9 cellular contexts compared by ENCODE assay signal in genomic region chr5:138330813-138331448, GRCh38. TPM values are rescaled to one million over a fixed set of nuclear protein-coding genes. Genes with fewer than 3 reads are reported as not detected.
DNase-seq lines count a peak whose midpoint lies in the region; ATAC-seq and TF ChIP-seq lines count a peak whose summit lies in the region.
"Had no signal": no experiment of that assay in that cellular context is flagged by ENCODE, and none has a peak within 500 bp of the region (broad histone marks: within the 10 kb centered on the region; RNA-seq: fewer than 3 reads in every experiment).

No MANE protein-coding gene starts in this region.

- no peaks in the 10 kb centered on the region for H3K9me3 Mint-ChIP-seq in natural killer cell

- peak overlapping the region; percentile 75 to 86 for H3K27ac Mint-ChIP-seq in natural killer cell

- no peaks in the 10 kb centered on the region for H4K20me1 ChIP-seq in BLaER1 treated with 17β-estradiol and CSF1 and Interleukin-3, amounts not matched to agents 10 nM and 100 nM

- no peaks in the 10 kb centered on the region for H3K27me3 ChIP-seq in BLaER1 treated with 17β-estradiol and CSF1 and Interleukin-3, amounts not matched to agents 10 nM and 100 nM

- peak overlapping the region in 10 of 11 experiments; percentile 12 to 92 (median 78); a peak in 18 of 22 replicates for H3K27ac ChIP-seq in BLaER1 treated with 17β-estradiol and CSF1 and Interleukin-3, amounts not matched to agents 10 nM and 100 nM
- H3K27ac ChIP-seq: epithelial cell of prostate had no signal

- H3K27me3 Mint-ChIP-seq in natural killer cell (ENCODE audit: low read depth in 2 of 2): no peaks in the 10 kb centered on the region

- peak overlapping the region; percentile 99 for H3K4me3 Mint-ChIP-seq in natural killer cell

- no peaks in the 10 kb centered on the region for H3K9me3 ChIP-seq in BLaER1 treated with 17β-estradiol and CSF1 and Interleukin-3, amounts not matched to agents 10 nM and 100 nM (replicated peaks in 1 of 11)

- peaks cover 0 to 32% (median 15%) of the 10 kb centered on the region in 11 experiments; a peak in 17 of 22 replicates for H3K36me3 ChIP-seq in BLaER1 treated with 17β-estradiol and CSF1 and Interleukin-3, amounts not matched to agents 10 nM and 100 nM

- peaks cover 19 to 27% (median 22%) of the 10 kb centered on the region in 10 experiments for H3K4me1 ChIP-seq in BLaER1 treated with 17β-estradiol and CSF1 and Interleukin-3, amounts not matched to agents 10 nM and 100 nM

- no peak for TF ChIP-seq CTCF in choroid plexus epithelial cell (conservative IDR thresholded peaks at IDR 0.05; ENCODE audit: low read depth, low read length)
- no peak for TF ChIP-seq CTCF in natural killer cell (IDR thresholded peaks at IDR 0.05)

- H3K36me3 Mint-ChIP-seq in natural killer cell: no peaks in the 10 kb centered on the region

- ATAC-seq in natural killer cell: no peak

- H3K4me1 Mint-ChIP-seq in natural killer cell: peaks cover 15 to 16% of the 10 kb centered on the region in 2 donors

- H3K9ac ChIP-seq in BLaER1 treated with 17β-estradiol and CSF1 and Interleukin-3, amounts not matched to agents 10 nM and 100 nM: peak overlapping the region; percentile 56 to 93 (median 83); a peak in 21 of 22 replicates

- peak overlapping the region; percentile 81 to 98 (median 92) for H3K4me2 ChIP-seq in BLaER1 treated with 17β-estradiol and CSF1 and Interleukin-3, amounts not matched to agents 10 nM and 100 nM

- peak; percentile 13 to 46 for DNase-seq in Kasumi-1 (lab: John Stamatoyannopoulos, UW)
- DNase-seq in choroid plexus epithelial cell (ENCODE audit: low read depth): no peak
- DNase-seq in natural killer cell: no peak
- no peak for DNase-seq in DMS153 (lab: John Stamatoyannopoulos, UW)
- no peak for DNase-seq in GM19240 (ENCODE audit: insufficient read length, low spot score)
- no peak for DNase-seq in Ammon's horn (ENCODE audit: low spot score)
- no peak for DNase-seq in stimulated activated CD8-positive, alpha-beta memory T cell treated with anti-CD3 and anti-CD28 coated beads, Interleukin-4, amount 100 ng/mL, for 48 hours

- intact Hi-C loops in natural killer cell (cut with micrococcal nuclease): loop anchor here (1.0 kb wide), 1 partner anchor 134 kb away; the partner anchor contains the start of gene EGR1

- H3K4me3 ChIP-seq in BLaER1 treated with 17β-estradiol and CSF1 and Interleukin-3, amounts not matched to agents 10 nM and 100 nM: peak overlapping the region; percentile 58 to 88 (median 72)
- H3K4me3 ChIP-seq in choroid plexus epithelial cell (ENCODE audit: low read depth, low read length): peak overlapping the region; percentile 76

RNA-seq across cellular contexts. Expression of gene CDC25C, which starts 0.7 kb away (rescaled TPM):
- total RNA-seq in natural killer cell: under 1 TPM in 2 of 3 donors, not detected in 1; 0.47 to 0.48 TPM

RNA-seq across cellular contexts. Expression of gene FAM53C, which starts 7.1 kb away (rescaled TPM):
- 100 to 1,000 TPM in 1 of 3 donors, 10 to 100 TPM in 2; 65.1 to 140 (median 73.6) TPM for total RNA-seq in natural killer cell

RNA-seq across cellular contexts. Expression of gene KDM3B, which starts 21.6 kb away (rescaled TPM):
- 10 to 100 TPM; 82.3 to 87.1 (median 82.3) TPM for total RNA-seq in natural killer cell

RNA-seq across cellular contexts. Expression of gene GFRA3, which starts 56.5 kb away (rescaled TPM):
- not detected for total RNA-seq in natural killer cell

Comparison
In these comparisons a context has a peak if more than half of its experiments do, and no peak if none do; other contexts are left out.
1. DNase-seq: peak in Kasumi-1 (2 of 2); none in choroid plexus epithelial cell (single experiment), natural killer cell (single experiment), DMS153 (single experiment), GM19240 (single experiment), Ammon's horn (single experiment) and stimulated activated CD8-positive, alpha-beta memory T cell treated with anti-CD3 and anti-CD28 coated beads, Interleukin-4, amount 100 ng/mL, for 48 hours (single experiment).